In the genomic region with DNA sequence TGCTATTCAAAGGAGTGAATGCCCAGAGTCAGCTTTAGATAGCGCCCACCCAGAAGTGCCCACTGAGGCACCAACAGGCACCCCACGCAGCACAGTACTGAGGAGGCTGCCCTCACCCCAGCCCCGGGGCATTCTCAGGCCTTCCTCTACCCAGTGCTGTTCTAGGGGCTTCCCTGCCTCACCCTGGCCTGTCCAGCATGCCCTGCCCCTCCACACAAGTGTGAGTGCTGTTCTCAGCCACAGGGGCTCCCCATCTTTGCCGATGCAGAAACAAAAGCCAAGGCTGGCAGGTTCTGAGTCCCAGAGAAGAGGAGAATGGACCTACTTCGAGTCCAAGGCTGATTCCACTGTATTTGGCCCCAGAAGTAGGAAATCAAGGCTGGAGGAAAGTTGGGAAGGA, we compare ENCODE assay signal across 26 cellular contexts.
"Had no signal": no experiment of that assay in that cellular context is flagged by ENCODE, and none has a peak within 500 bp of the region (broad histone marks: within the 10 kb centered on the region; RNA-seq: fewer than 3 reads in every experiment).

No MANE protein-coding gene starts in this region.

- H3K27ac ChIP-seq: coronary artery, lower lobe of right lung, right atrium auricular region, thyroid gland had no signal

- H3K27me3 ChIP-seq: right atrium auricular region, thyroid gland, uterus had no signal

- H3K9me3 Mint-ChIP-seq: activated CD4-positive, alpha-beta memory T cell treated with anti-CD3 and anti-CD28 coated beads, Interleukin-2, amount 10 ng/mL, durations not matched to agents 7 days and 5 days; activated naive CD8-positive, alpha-beta T cell treated with anti-CD3 and anti-CD28 coated beads, Interleukin-2, amount 10 ng/mL, durations not matched to agents 7 days and 5 days; central memory CD8-positive, alpha-beta T cell; nephron progenitor cell; stimulated activated naive B cell treated with anti-CD40 and anti-IgM and Interleukin-4, amounts not matched to agents 10 μg/mL and 1 μg/mL and 100 μg/mL, for 72 hours had no signal

- ATAC-seq: activated CD8-positive, alpha-beta memory T cell treated with anti-CD3 and anti-CD28 coated beads, Interleukin-2, amount 10 ng/mL, durations not matched to agents 7 days and 5 days; esophagus mucosa; left colon; lower lobe of right lung; stimulated activated naive B cell treated with anti-CD40 and anti-IgM and Interleukin-4, amounts not matched to agents 10 μg/mL and 1 μg/mL and 100 μg/mL, for 72 hours had no signal

- H3K4me3 Mint-ChIP-seq: activated CD4-positive, alpha-beta memory T cell treated with anti-CD3 and anti-CD28 coated beads, Interleukin-2, amount 10 ng/mL, durations not matched to agents 7 days and 5 days; activated CD8-positive, alpha-beta memory T cell treated with anti-CD3 and anti-CD28 coated beads, Interleukin-2, amount 10 ng/mL, durations not matched to agents 7 days and 5 days; activated naive CD8-positive, alpha-beta T cell treated with anti-CD3 and anti-CD28 coated beads, Interleukin-2, amount 10 ng/mL, durations not matched to agents 7 days and 5 days; central memory CD8-positive, alpha-beta T cell; stimulated activated naive B cell treated with anti-CD40 and anti-IgM and Interleukin-4, amounts not matched to agents 10 μg/mL and 1 μg/mL and 100 μg/mL, for 72 hours had no signal

- H3K27me3 Mint-ChIP-seq: central memory CD8-positive, alpha-beta T cell had no signal

- H3K9me3 ChIP-seq: lower lobe of right lung, right atrium auricular region, thyroid gland, uterus had no signal

- H3K36me3 ChIP-seq: lower lobe of right lung, right atrium auricular region, thyroid gland, uterus had no signal

- H3K36me3 Mint-ChIP-seq: activated CD8-positive, alpha-beta memory T cell treated with anti-CD3 and anti-CD28 coated beads, Interleukin-2, amount 10 ng/mL, durations not matched to agents 7 days and 5 days; activated naive CD8-positive, alpha-beta T cell treated with anti-CD3 and anti-CD28 coated beads, Interleukin-2, amount 10 ng/mL, durations not matched to agents 7 days and 5 days had no signal

- FAIRE-seq: islet of Langerhans, small intestine had no signal

- H3K27ac Mint-ChIP-seq: activated CD4-positive, alpha-beta memory T cell treated with anti-CD3 and anti-CD28 coated beads, Interleukin-2, amount 10 ng/mL, durations not matched to agents 7 days and 5 days; activated CD8-positive, alpha-beta memory T cell treated with anti-CD3 and anti-CD28 coated beads, Interleukin-2, amount 10 ng/mL, durations not matched to agents 7 days and 5 days; activated naive CD8-positive, alpha-beta T cell treated with anti-CD3 and anti-CD28 coated beads, Interleukin-2, amount 10 ng/mL, durations not matched to agents 7 days and 5 days; nephron progenitor cell; stimulated activated naive B cell treated with anti-CD40 and anti-IgM and Interleukin-4, amounts not matched to agents 10 μg/mL and 1 μg/mL and 100 μg/mL, for 72 hours had no signal

- DNase-seq: activated CD4-positive, alpha-beta memory T cell treated with anti-CD3 and anti-CD28 coated beads, Interleukin-2, amount 10 ng/mL, durations not matched to agents 7 days and 5 days; activated CD4-positive, alpha-beta T cell treated with anti-CD3 and anti-CD28 coated beads for 48 hours; activated CD4-positive, CD25-positive, alpha-beta regulatory T cell; activated CD8-positive, alpha-beta memory T cell treated with anti-CD3 and anti-CD28 coated beads, Interleukin-2, amount 10 ng/mL, durations not matched to agents 7 days and 5 days; activated naive CD4-positive, alpha-beta T cell; activated naive CD8-positive, alpha-beta T cell treated with anti-CD3 and anti-CD28 coated beads, Interleukin-2, amount 10 ng/mL, durations not matched to agents 7 days and 5 days; anterior cingulate cortex; effector CD4-positive, alpha-beta T cell; glutamatergic neuron; hippocampal formation; left colon; lower lobe of right lung; nephron progenitor cell; nucleus accumbens; small intestine; stimulated activated CD4-positive, alpha-beta T cell treated with anti-CD3 and anti-CD28 coated beads, Interleukin-4, amount 100 ng/mL, for 4 hours; stimulated activated naive B cell treated with anti-CD40 and anti-IgM and Interleukin-4, amounts not matched to agents 10 μg/mL and 1 μg/mL and 100 μg/mL, for 72 hours; T-helper 1 cell; T-helper 9 cell; thyroid gland; uterus had no signal

- H3K4me3 ChIP-seq: coronary artery, lower lobe of right lung, right atrium auricular region, thyroid gland, uterus had no signal
